25 cellular contexts compared by ENCODE assay signal in the genomic region with DNA sequence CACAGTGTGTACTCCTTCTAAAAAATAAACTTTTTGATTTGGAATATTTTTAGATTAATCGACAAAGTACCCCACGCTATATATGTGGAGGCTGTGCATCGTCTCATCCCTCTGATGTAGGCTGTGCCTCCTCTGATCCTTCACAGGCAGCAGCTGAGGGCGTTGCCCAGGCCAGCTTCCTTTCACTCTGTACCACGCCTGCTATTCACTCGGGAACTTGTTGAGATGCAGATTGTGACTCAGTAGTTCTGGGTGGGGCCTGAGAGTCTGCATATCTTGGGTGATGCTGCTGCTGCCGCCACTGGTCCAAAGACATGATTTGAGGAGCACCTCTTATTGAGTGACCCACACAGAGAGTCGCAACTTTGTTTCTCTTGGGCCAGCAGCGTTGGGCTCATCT. TPM values are rescaled to one million over a fixed set of nuclear protein-coding genes. Genes with fewer than 3 reads are reported as not detected.
DNase-seq lines count a peak whose midpoint lies in the region; ATAC-seq, FAIRE-seq and TF ChIP-seq lines count a peak whose summit lies in the region.
"Had no signal": no experiment of that assay in that cellular context is flagged by ENCODE, and none has a peak within 500 bp of the region (broad histone marks: within the 10 kb centered on the region; RNA-seq: fewer than 3 reads in every experiment).

No MANE protein-coding gene starts in this region.

- no peaks in the 10 kb centered on the region for H3K4me1 Mint-ChIP-seq in type B pancreatic cell (ENCODE audit: unreplicated experiment)

- peaks cover 8% of the 10 kb centered on the region for H3K27me3 Mint-ChIP-seq in type B pancreatic cell

- no peak overlapping the region for H3K27ac ChIP-seq in GM23248
- H3K27ac ChIP-seq: HL-60, KMS-11, SJSA1 had no signal

- DNase-seq in GM23248 (peak; percentile 8), NCI-H460 (ENCODE audit: extremely low read depth, low read depth) (peak; percentile 9), type B pancreatic cell (ENCODE audit: extremely low spot score, unreplicated experiment) (peak; percentile 45), HTR-8/SVneo (ENCODE audit: insufficient read length, low spot score) (no peak), ureter (ENCODE audit: low spot score) (no peak)
- DNase-seq: ACHN; C1 segment of cervical spinal cord; CD8-positive, alpha-beta T cell; DND-41; NCI-H1092 treated with DMSO at 0.1 percent for 48 hours; NCI-H146; NCI-H2029; NCI-H2227 treated with DMSO at 0.1 percent for 48 hours; NCI-H510A treated with DMSO at 0.1 percent for 48 hours; NCI-H82 had no signal

- H3K4me1 ChIP-seq in GM23248 (ENCODE audit: insufficient read depth): no peaks in the 10 kb centered on the region
- H3K4me1 ChIP-seq: HAP-1, SJSA1 had no signal

- H3K27ac Mint-ChIP-seq in type B pancreatic cell: no peak overlapping the region
- H3K27ac Mint-ChIP-seq: CD8-positive, alpha-beta T cell had no signal

- no peaks in the 10 kb centered on the region for H3K36me3 Mint-ChIP-seq in type B pancreatic cell
- H3K36me3 Mint-ChIP-seq: CD8-positive, alpha-beta T cell had no signal

- no peaks in the 10 kb centered on the region for H3K36me3 ChIP-seq in GM23248 (ENCODE audit: low read depth)
- H3K36me3 ChIP-seq: HAP-1, SJSA1 had no signal

- H3K9me3 Mint-ChIP-seq in type B pancreatic cell: no peaks in the 10 kb centered on the region
- H3K9me3 Mint-ChIP-seq: CD8-positive, alpha-beta T cell had no signal

- H3K9me2 ChIP-seq in GM23248 (ENCODE audit: insufficient read depth): no peaks in the 10 kb centered on the region

- H3F3A ChIP-seq in GM23248 (ENCODE audit: insufficient read depth): no peaks in the 10 kb centered on the region

- no peaks in the 10 kb centered on the region for H4K20me1 ChIP-seq in GM23248 (ENCODE audit: insufficient read depth)

- H3K9me3 ChIP-seq in GM23248 (ENCODE audit: low read depth): no peaks in the 10 kb centered on the region
- H3K9me3 ChIP-seq: HAP-1, SJSA1 had no signal

- H3K27me3 ChIP-seq in GM23248 (replicated peaks; ENCODE audit: insufficient read depth): peaks cover 7% of the 10 kb centered on the region; the same call in 1 of the 2 replicates

- peak; percentile 85 for ATAC-seq in esophagus mucosa
- ATAC-seq in GM18870 (IDR thresholded peaks at IDR 0.05; ENCODE audit: unreplicated experiment): no peak
- ATAC-seq: CD8-positive, alpha-beta T cell; GM12878; Right ventricle myocardium inferior had no signal

- no peak overlapping the region for H3K4me2 ChIP-seq in GM23248 (ENCODE audit: unreplicated experiment)
- H3K4me2 ChIP-seq: KMS-11 had no signal

- H3K4me3 ChIP-seq in GM23248: no peak overlapping the region
- H3K4me3 ChIP-seq: GM12878, HAP-1, SJSA1 had no signal

- TF ChIP-seq CTCF in type B pancreatic cell (conservative IDR thresholded peaks at IDR 0.05): no peak

- no peaks in the 10 kb centered on the region for H3K79me2 ChIP-seq in GM23248 (ENCODE audit: insufficient read depth)

- in situ Hi-C loops in GM23248 (cut with MboI): no loop called here

- 44 to 45% methylated on average over 9 of the region's 9 CpGs for WGBS in GM23248 (ENCODE audit: low coverage in 1 of 2, low lambda C conversion rate in 2 of 2, missing lambda C conversion rate in 2 of 2), 2 experiments

- no peak overlapping the region for H2AFZ ChIP-seq in GM23248

- no peak overlapping the region for H3K4me3 Mint-ChIP-seq in type B pancreatic cell
- H3K4me3 Mint-ChIP-seq: CD8-positive, alpha-beta T cell had no signal

- H3K9ac ChIP-seq in GM23248: no peak overlapping the region
- H3K9ac ChIP-seq: KMS-11 had no signal

- no peak for FAIRE-seq in HTR-8/SVneo (lab: Jason Lieb, UNC)
- FAIRE-seq: GM12878, RCC 7860 had no signal

RNA-seq across cellular contexts. Expression of a gene that starts 7.9 kb away (rescaled TPM):
- total RNA-seq in GM23248 (2014; rRNA removed; shearing (Covaris generic)): not detected in 2 replicates
- not detected in 2 replicates for polyA plus RNA-seq in GM23248 (2016; fragmentation: Nextera tagmentation; extraction: Ambion mirVana)
- total RNA-seq in NCI-H460 (2014; rRNA removed; shearing (Covaris generic)): not detected in 2 replicates
- polyA plus RNA-seq in NCI-H460 (2014; cell fraction: nucleus; rRNA removed): not detected in 2 replicates
- total RNA-seq in esophagus mucosa (not detected), type B pancreatic cell (ENCODE audit: low replicate concordance) (not detected in 2 replicates), ureter (not detected)
- total RNA-seq: CD8-positive, alpha-beta T cell; GM12878; HT-29; Right ventricle myocardium inferior; SJSA1 had no signal
- polyA plus RNA-seq: GM12878 had no signal

Comparison
In these comparisons a context has a peak if more than half of its experiments do, and no peak if none do; other contexts are left out.
1. DNase-seq: peak in GM23248 (single experiment), NCI-H460 (single experiment) and type B pancreatic cell (single experiment); none in HTR-8/SVneo (single experiment) and ureter (single experiment).